1 cellular context compared by ENCODE assay signal in the genomic region with DNA sequence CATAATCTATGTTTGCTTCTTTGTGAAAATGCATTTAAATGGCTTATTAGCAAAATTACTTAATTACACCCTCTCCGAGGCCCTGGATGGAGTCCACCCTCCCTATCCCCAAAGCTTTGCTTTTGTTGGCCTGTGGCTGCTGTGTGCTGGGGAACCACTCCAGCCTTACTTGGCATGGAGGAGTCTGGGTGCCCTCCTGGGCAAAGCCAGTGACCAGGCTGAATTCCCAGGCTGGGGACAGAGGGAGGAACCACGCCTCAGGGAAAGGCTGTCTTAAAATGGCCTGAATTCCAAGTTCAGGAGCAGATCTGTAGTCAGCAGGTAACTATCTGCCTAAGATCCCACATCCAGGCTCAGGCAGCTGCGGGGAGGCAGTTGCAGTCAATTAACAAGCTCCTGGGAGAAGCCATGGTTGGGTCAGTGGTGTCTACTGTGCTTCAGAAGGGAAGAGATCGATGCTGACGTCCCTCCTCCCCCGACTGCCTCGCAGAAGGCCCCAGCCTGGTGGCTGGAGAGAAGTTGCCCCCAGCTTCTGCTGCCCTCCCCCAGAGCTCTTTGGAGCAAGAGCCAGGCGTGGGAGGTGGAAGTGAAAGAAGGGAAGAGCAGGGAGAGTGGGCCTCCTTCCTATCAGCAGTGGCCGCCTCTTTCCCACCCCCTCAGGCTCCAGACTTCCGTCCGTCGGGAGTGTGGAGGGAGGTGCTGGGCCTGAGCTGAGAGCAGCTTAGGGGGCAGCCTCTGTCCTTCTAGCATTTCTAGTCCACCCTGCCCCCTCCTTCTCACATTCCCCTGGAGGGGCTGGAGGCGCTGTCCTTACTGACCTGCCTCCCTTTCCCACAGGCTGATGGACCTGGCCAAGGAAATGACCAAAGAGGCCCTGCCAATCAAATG.
TF ChIP-seq lines count a peak whose summit lies in the region.

No MANE protein-coding gene starts in this region.

TF ChIP-seq in HCT116, 20 proteins besides CTCF, POLR2A, EP300 and RAD21 (continued from another document):
- TF ChIP-seq SRF (IDR thresholded peaks at IDR 0.05; ENCODE audit: low read depth): no peak
- no peak for TF ChIP-seq CEBPB (IDR thresholded peaks at IDR 0.05; ENCODE audit: low read depth)
- no peak for TF ChIP-seq FOSL1 (IDR thresholded peaks at IDR 0.05; ENCODE audit: low read depth)
- no peak for TF ChIP-seq EZH2 (IDR thresholded peaks at IDR 0.05)
- no peak for TF ChIP-seq ELF1 (IDR thresholded peaks at IDR 0.05; ENCODE audit: borderline replicate concordance, low read depth)
- TF ChIP-seq CBX3 (IDR thresholded peaks at IDR 0.05; ENCODE audit: low read depth): no peak
- TF ChIP-seq, protein P1, sequence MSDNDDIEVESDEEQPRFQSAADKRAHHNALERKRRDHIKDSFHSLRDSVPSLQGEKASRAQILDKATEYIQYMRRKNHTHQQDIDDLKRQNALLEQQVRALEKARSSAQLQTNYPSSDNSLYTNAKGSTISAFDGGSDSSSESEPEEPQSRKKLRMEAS (IDR thresholded peaks at IDR 0.05): no peak
- TF ChIP-seq, protein P2, sequence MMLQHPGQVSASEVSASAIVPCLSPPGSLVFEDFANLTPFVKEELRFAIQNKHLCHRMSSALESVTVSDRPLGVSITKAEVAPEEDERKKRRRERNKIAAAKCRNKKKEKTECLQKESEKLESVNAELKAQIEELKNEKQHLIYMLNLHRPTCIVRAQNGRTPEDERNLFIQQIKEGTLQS (IDR thresholded peaks at IDR 0.05): no peak
- TF ChIP-seq ZNF274 (IDR thresholded peaks at IDR 0.05; ENCODE audit: low read depth, low read length): no peak
- TF ChIP-seq, protein P3, sequence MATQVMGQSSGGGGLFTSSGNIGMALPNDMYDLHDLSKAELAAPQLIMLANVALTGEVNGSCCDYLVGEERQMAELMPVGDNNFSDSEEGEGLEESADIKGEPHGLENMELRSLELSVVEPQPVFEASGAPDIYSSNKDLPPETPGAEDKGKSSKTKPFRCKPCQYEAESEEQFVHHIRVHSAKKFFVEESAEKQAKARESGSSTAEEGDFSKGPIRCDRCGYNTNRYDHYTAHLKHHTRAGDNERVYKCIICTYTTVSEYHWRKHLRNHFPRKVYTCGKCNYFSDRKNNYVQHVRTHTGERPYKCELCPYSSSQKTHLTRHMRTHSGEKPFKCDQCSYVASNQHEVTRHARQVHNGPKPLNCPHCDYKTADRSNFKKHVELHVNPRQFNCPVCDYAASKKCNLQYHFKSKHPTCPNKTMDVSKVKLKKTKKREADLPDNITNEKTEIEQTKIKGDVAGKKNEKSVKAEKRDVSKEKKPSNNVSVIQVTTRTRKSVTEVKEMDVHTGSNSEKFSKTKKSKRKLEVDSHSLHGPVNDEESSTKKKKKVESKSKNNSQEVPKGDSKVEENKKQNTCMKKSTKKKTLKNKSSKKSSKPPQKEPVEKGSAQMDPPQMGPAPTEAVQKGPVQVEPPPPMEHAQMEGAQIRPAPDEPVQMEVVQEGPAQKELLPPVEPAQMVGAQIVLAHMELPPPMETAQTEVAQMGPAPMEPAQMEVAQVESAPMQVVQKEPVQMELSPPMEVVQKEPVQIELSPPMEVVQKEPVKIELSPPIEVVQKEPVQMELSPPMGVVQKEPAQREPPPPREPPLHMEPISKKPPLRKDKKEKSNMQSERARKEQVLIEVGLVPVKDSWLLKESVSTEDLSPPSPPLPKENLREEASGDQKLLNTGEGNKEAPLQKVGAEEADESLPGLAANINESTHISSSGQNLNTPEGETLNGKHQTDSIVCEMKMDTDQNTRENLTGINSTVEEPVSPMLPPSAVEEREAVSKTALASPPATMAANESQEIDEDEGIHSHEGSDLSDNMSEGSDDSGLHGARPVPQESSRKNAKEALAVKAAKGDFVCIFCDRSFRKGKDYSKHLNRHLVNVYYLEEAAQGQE (IDR thresholded peaks at IDR 0.05; ENCODE audit: low read depth): no peak
- no peak for TF ChIP-seq YY1 (IDR thresholded peaks at IDR 0.05; ENCODE audit: extremely low read depth, insufficient replicate concordance, low read depth, low read length)
- TF ChIP-seq, protein P4, sequence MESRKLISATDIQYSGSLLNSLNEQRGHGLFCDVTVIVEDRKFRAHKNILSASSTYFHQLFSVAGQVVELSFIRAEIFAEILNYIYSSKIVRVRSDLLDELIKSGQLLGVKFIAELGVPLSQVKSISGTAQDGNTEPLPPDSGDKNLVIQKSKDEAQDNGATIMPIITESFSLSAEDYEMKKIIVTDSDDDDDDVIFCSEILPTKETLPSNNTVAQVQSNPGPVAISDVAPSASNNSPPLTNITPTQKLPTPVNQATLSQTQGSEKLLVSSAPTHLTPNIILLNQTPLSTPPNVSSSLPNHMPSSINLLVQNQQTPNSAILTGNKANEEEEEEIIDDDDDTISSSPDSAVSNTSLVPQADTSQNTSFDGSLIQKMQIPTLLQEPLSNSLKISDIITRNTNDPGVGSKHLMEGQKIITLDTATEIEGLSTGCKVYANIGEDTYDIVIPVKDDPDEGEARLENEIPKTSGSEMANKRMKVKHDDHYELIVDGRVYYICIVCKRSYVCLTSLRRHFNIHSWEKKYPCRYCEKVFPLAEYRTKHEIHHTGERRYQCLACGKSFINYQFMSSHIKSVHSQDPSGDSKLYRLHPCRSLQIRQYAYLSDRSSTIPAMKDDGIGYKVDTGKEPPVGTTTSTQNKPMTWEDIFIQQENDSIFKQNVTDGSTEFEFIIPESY (IDR thresholded peaks at IDR 0.05; ENCODE audit: extremely low read depth, insufficient replicate concordance, low read length): no peak
- TF ChIP-seq EZH2phosphoT487 (IDR thresholded peaks at IDR 0.05; ENCODE audit: borderline replicate concordance): no peak
